Comparison of ENCODE assay signal across 8 cellular contexts in the genomic region with DNA sequence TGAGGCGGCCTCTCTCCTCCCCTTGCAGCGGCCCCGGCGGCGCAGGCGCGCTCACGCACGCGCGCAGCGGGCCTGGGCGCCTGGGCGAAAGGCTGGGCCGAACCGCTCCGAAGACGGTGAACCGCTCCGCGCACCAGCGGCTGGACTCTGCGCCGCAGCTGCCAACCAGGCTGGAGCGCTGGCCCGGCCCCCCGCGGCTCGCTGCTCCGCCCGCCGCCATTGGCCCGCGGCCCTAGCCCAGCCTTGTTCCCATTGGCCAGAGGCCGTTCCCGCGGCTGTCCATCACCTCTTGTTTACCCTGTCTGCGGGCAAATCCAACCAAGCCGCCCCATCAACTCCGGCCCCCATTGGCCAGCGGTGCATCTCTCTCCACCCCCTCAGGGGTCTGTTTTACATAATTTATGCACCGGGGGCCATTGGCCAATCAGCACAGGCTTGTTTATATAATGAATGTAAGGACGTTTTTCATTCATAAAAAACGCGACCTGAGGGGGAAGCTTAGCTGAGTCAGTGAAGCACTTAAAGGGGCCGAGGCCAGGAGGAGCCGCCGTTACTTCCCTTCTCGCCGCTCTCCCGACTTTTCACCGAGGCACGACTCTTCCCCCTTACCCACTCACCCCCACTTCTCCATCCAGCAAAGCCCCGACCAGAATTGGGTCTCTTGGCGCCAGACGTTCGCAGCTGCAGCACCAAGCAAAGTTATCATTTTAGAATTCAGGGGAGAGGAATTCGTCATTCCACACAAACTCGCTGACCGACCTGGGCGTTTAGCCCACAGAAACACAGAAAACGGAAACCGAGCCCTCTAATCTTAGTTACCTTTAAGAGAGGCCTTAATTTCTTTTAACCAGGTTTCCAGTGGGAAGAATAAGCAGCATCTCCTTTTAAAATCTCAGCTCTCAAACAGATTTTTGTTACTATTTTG. TPM values are rescaled to one million over a fixed set of nuclear protein-coding genes. Genes with fewer than 3 reads are reported as not detected.
DNase-seq lines count a peak whose midpoint lies in the region; ATAC-seq and TF ChIP-seq lines count a peak whose summit lies in the region.

A gene (minus strand): TSS at position 149 of the 925 bp plus-strand sequence. CDS start 3,221 bp downstream, outside the sequence.

- TF ChIP-seq CTCF in GM06990 (IDR thresholded peaks at IDR 0.05; ENCODE audit: insufficient read depth, low read length, poor library complexity, severe bottlenecking) (no peak), neutrophil (IDR thresholded peaks at IDR 0.05) (peak; percentile 65)

- peaks cover 0 to 5% of the 10 kb centered on the region in 2 donors for H3K36me3 Mint-ChIP-seq in activated naive CD4-positive, alpha-beta T cell treated with anti-CD3 and anti-CD28 coated beads, Interleukin-2, amount 50 U/mL, for 72 hours

- DNase-seq in GM06990 (ENCODE audit: extremely low read depth, insufficient read length), result peak; percentile 97
- DNase-seq in NCI-H1048 (lab: John Stamatoyannopoulos, UW), result peak; percentile 92
- DNase-seq in SK-N-MC (ENCODE audit: low read depth, low spot score), result peak; percentile 98
- peak; percentile 88 to 93 for DNase-seq in activated naive CD4-positive, alpha-beta T cell treated with anti-CD3 and anti-CD28 coated beads, Interleukin-2, amount 50 U/mL, for 72 hours (ENCODE audit: low spot score in 2 of 2)
- peak; percentile 100 for DNase-seq in germinal center (ENCODE audit: low spot score)
- peak; percentile 79 to 100 (median 99) for DNase-seq in substantia nigra (lab: John Stamatoyannopoulos, UW)

- H3K36me3 ChIP-seq in GM06990 (ENCODE audit: control insufficient read depth, insufficient read depth, low read length), result no peaks in the 10 kb centered on the region
- no peaks in the 10 kb centered on the region for H3K36me3 ChIP-seq in SK-N-MC (ENCODE audit: insufficient read depth, low read length)
- H3K36me3 ChIP-seq in neutrophil, result no peaks in the 10 kb centered on the region

- H3K9me3 ChIP-seq in SK-N-MC (ENCODE audit: low read depth, low read length) (no peaks in the 10 kb centered on the region), neutrophil (no peaks in the 10 kb centered on the region)

- H3K27ac Mint-ChIP-seq in activated naive CD4-positive, alpha-beta T cell treated with anti-CD3 and anti-CD28 coated beads, Interleukin-2, amount 50 U/mL, for 72 hours, result peak within 1 kb of the TSS in 1 of 2 donors; percentile 86

- H3K4me3 ChIP-seq in GM06990 (replicated peaks; ENCODE audit: low read depth, low read length) (peak within 1 kb of the TSS; percentile 80), SK-N-MC (peak within 1 kb of the TSS; percentile 87), neutrophil (ENCODE audit: low read depth in 1 of 2, low read length in 1 of 2) (peak within 1 kb of the TSS; percentile 60 to 94)

- H3K27ac ChIP-seq in SK-N-MC (no peak within 1 kb of the TSS), neutrophil (peak within 1 kb of the TSS; percentile 73), substantia nigra (ENCODE audit: low read depth, low read length, poor library complexity, severe bottlenecking) (peak within 1 kb of the TSS; percentile 76)

- peaks cover 29 to 35% of the 10 kb centered on the region in 2 experiments for H3K4me1 ChIP-seq in neutrophil (ENCODE audit: control insufficient read depth in 1 of 2, insufficient read depth in 1 of 2, low read depth in 1 of 2, low read length in 1 of 2)

- ATAC-seq in HG02571 (IDR thresholded peaks at IDR 0.05; ENCODE audit: unreplicated experiment), result peak; percentile 93
- ATAC-seq in activated naive CD4-positive, alpha-beta T cell treated with anti-CD3 and anti-CD28 coated beads, Interleukin-2, amount 50 U/mL, for 72 hours, result peak; percentile 90 to 94

- H3K9ac ChIP-seq in SK-N-MC (ENCODE audit: insufficient read length), result peak within 1 kb of the TSS; percentile 22

- no peaks in the 10 kb centered on the region for H3K27me3 ChIP-seq in GM06990 (replicated peaks; ENCODE audit: control insufficient read depth, insufficient read depth, low read length)
- peaks cover 97% of the 10 kb centered on the region for H3K27me3 ChIP-seq in neutrophil

- no peaks in the 10 kb centered on the region for H3K9me3 Mint-ChIP-seq in activated naive CD4-positive, alpha-beta T cell treated with anti-CD3 and anti-CD28 coated beads, Interleukin-2, amount 50 U/mL, for 72 hours

RNA-seq across cellular contexts. Expression of the gene that starts here (rescaled TPM):
- total RNA-seq in activated naive CD4-positive, alpha-beta T cell treated with anti-CD3 and anti-CD28 coated beads, Interleukin-2, amount 50 U/mL, for 72 hours, result 1 to 10 TPM; 1.5 to 3.5 TPM
